In the genomic region with DNA sequence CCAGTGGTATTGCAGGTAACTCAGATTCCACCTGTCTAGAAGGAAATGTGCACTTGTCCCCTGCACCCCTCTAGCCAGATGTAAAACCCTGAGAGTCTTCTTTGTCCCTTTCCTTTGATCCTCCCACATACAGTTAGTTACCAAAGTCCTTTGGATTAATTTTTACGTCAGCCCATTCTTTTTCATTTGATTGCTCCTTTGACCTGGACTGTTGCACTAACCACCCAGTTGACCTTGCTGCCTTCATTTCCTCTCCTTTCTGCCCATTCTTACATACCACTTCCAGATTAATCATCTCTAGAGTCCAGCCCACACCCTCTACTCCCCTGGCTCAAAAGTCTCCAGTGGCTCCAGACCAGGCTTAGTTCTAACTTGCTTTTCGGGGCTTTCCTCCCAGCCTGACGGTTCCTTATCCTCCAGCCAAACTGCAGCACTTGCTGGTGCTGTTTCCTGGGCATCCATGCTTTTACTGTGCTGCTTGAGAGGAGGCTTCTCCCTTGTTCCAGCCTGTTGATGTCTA, we compare ENCODE assay signal across 14 cellular contexts.
DNase-seq lines count a peak whose midpoint lies in the region; ATAC-seq, FAIRE-seq and TF ChIP-seq lines count a peak whose summit lies in the region.
"Had no signal": no experiment of that assay in that cellular context is flagged by ENCODE, and none has a peak within 500 bp of the region (broad histone marks: within the 10 kb centered on the region; RNA-seq: fewer than 3 reads in every experiment).

No MANE protein-coding gene starts in this region.

- ATAC-seq in GM19455 (IDR thresholded peaks at IDR 0.05; ENCODE audit: unreplicated experiment), result no peak

- peak; percentile 36 for DNase-seq in GM23248
- peak; percentile 37 for DNase-seq in amniotic epithelial cell (ENCODE audit: low read depth)
- DNase-seq in tibial nerve (ENCODE audit: low spot score in 2 of 2), result no peak
- DNase-seq in dedifferentiated amniotic fluid mesenchymal stem cell (ENCODE audit: extremely low spot score), result no peak
- DNase-seq in urothelium cell line (ENCODE audit: low spot score), result no peak
- DNase-seq: activated CD8-positive, alpha-beta memory T cell treated with anti-CD3 and anti-CD28 coated beads for 24 hours; DND-41; H9; mesendoderm; NCI-H82; sigmoid colon; T-helper 2 cell had no signal

- H3K27me3 ChIP-seq in GM23248 (replicated peaks; ENCODE audit: insufficient read depth) (no peaks in the 10 kb centered on the region), liver (ENCODE audit: control insufficient read depth in 4 of 4, insufficient read depth in 4 of 4, low read length in 3 of 4) (no peaks in the 10 kb centered on the region), tibial nerve (no peaks in the 10 kb centered on the region)
- H3K27me3 ChIP-seq: sigmoid colon had no signal

- no peak for TF ChIP-seq EP300 in tibial nerve (IDR thresholded peaks at IDR 0.05)

- H3K9ac ChIP-seq in GM23248 (no peak overlapping the region), liver (ENCODE audit: low read depth in 1 of 2, low read length in 2 of 2) (peak overlapping the region in 1 of 2 donors; percentile 85)

- 56 to 60% methylated on average over 3 of the region's 3 CpGs for WGBS in GM23248 (ENCODE audit: low coverage in 1 of 2, low lambda C conversion rate in 2 of 2, missing lambda C conversion rate in 2 of 2), 2 experiments
- WGBS in liver, result 25% methylated on average over 3 of the region's 3 CpGs
- WGBS in tibial nerve, 2 donors, result 33 to 40% methylated on average over 3 of the region's 3 CpGs

- no peak for TF ChIP-seq POLR2A in tibial nerve (IDR thresholded peaks at IDR 0.05)

- TF ChIP-seq CTCF in liver (IDR thresholded peaks at IDR 0.05; ENCODE audit: low read depth, low read length, missing input control), result no peak
- no peak for TF ChIP-seq CTCF in tibial nerve (IDR thresholded peaks at IDR 0.05)

- H3F3A ChIP-seq in GM23248 (ENCODE audit: insufficient read depth), result peaks cover 52% of the 10 kb centered on the region

- H3K4me1 ChIP-seq in GM23248 (ENCODE audit: insufficient read depth), result peaks cover 46% of the 10 kb centered on the region
- H3K4me1 ChIP-seq in liver (ENCODE audit: control insufficient read depth in 4 of 4, insufficient read depth in 4 of 4, low read length in 3 of 4), result peaks cover 8 to 30% (median 9%) of the 10 kb centered on the region in 4 donors
- peaks cover 0 to 98% (median 52%) of the 10 kb centered on the region in 4 donors for H3K4me1 ChIP-seq in tibial nerve

- H3K9me2 ChIP-seq in GM23248 (ENCODE audit: insufficient read depth), result no peaks in the 10 kb centered on the region

- FAIRE-seq in urothelium cell line (lab: Jason Lieb, UNC), result no peak

- peak; percentile 56 to 62 for TF ChIP-seq RAD21 in liver (IDR thresholded peaks at IDR 0.05)

- H3K27ac ChIP-seq in GM23248 (no peak overlapping the region), liver (ENCODE audit: low read depth in 1 of 2, low read length in 2 of 2) (peak overlapping the region; percentile 96 to 99), tibial nerve (peak overlapping the region in 3 of 4 donors; percentile 55 to 94 (median 82))

- no peak overlapping the region for H2AFZ ChIP-seq in GM23248

- peak overlapping the region; percentile 39 for H3K4me2 ChIP-seq in GM23248 (ENCODE audit: unreplicated experiment)

- no peaks in the 10 kb centered on the region for H4K20me1 ChIP-seq in GM23248 (ENCODE audit: insufficient read depth)

- in situ Hi-C loops in GM23248 (cut with MboI), result no loop called here

- no peak overlapping the region for H3K4me3 ChIP-seq in GM23248
- H3K4me3 ChIP-seq in liver (ENCODE audit: low read depth in 1 of 3, low read length in 3 of 3), result peak overlapping the region in 2 of 3 donors; percentile 19 to 31
- no peak overlapping the region for H3K4me3 ChIP-seq in tibial nerve
- H3K4me3 ChIP-seq: sigmoid colon had no signal

- H3K9me3 ChIP-seq in GM23248 (ENCODE audit: low read depth), result no peaks in the 10 kb centered on the region
- H3K9me3 ChIP-seq in liver (ENCODE audit: control insufficient read depth in 4 of 4, low read length in 3 of 4), result no peaks in the 10 kb centered on the region
- H3K9me3 ChIP-seq in tibial nerve, result no peaks in the 10 kb centered on the region
- H3K9me3 ChIP-seq: sigmoid colon had no signal

- peaks cover 60% of the 10 kb centered on the region for H3K79me2 ChIP-seq in GM23248 (ENCODE audit: insufficient read depth)

- H3K36me3 ChIP-seq in GM23248 (ENCODE audit: low read depth), result no peaks in the 10 kb centered on the region
- H3K36me3 ChIP-seq in liver (ENCODE audit: control insufficient read depth in 4 of 4, insufficient read depth in 3 of 4, low read depth in 1 of 4, low read length in 3 of 4), result no peaks in the 10 kb centered on the region
- no peaks in the 10 kb centered on the region for H3K36me3 ChIP-seq in tibial nerve
- H3K36me3 ChIP-seq: sigmoid colon had no signal

TF ChIP-seq in liver, 16 proteins besides CTCF, POLR2A, EP300 and RAD21:
- TF ChIP-seq RXRA (IDR thresholded peaks at IDR 0.05), result peak; percentile 92 to 93
- peak; percentile 66 to 90 for TF ChIP-seq JUND (IDR thresholded peaks at IDR 0.05)
- TF ChIP-seq, protein P1, sequence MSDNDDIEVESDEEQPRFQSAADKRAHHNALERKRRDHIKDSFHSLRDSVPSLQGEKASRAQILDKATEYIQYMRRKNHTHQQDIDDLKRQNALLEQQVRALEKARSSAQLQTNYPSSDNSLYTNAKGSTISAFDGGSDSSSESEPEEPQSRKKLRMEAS (IDR thresholded peaks at IDR 0.05), result peak; percentile 83
- TF ChIP-seq, protein P2, sequence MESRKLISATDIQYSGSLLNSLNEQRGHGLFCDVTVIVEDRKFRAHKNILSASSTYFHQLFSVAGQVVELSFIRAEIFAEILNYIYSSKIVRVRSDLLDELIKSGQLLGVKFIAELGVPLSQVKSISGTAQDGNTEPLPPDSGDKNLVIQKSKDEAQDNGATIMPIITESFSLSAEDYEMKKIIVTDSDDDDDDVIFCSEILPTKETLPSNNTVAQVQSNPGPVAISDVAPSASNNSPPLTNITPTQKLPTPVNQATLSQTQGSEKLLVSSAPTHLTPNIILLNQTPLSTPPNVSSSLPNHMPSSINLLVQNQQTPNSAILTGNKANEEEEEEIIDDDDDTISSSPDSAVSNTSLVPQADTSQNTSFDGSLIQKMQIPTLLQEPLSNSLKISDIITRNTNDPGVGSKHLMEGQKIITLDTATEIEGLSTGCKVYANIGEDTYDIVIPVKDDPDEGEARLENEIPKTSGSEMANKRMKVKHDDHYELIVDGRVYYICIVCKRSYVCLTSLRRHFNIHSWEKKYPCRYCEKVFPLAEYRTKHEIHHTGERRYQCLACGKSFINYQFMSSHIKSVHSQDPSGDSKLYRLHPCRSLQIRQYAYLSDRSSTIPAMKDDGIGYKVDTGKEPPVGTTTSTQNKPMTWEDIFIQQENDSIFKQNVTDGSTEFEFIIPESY (IDR thresholded peaks at IDR 0.05), result peak; percentile 89
- TF ChIP-seq, protein P3, sequence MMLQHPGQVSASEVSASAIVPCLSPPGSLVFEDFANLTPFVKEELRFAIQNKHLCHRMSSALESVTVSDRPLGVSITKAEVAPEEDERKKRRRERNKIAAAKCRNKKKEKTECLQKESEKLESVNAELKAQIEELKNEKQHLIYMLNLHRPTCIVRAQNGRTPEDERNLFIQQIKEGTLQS (IDR thresholded peaks at IDR 0.05), result peak; percentile 78
- TF ChIP-seq FOXA1 (IDR thresholded peaks at IDR 0.05), result peak; percentile 59
- TF ChIP-seq EGR1 (IDR thresholded peaks at IDR 0.05; ENCODE audit: low read depth in 2 of 2), result peak; percentile 56 to 67
- no peak for TF ChIP-seq GABPA (IDR thresholded peaks at IDR 0.05 in 1 of 2, conservative IDR thresholded peaks at IDR 0.05 in 1 of 2)
- TF ChIP-seq TAF1 (conservative IDR thresholded peaks at IDR 0.05), result peak; percentile 81
- TF ChIP-seq, protein P4, sequence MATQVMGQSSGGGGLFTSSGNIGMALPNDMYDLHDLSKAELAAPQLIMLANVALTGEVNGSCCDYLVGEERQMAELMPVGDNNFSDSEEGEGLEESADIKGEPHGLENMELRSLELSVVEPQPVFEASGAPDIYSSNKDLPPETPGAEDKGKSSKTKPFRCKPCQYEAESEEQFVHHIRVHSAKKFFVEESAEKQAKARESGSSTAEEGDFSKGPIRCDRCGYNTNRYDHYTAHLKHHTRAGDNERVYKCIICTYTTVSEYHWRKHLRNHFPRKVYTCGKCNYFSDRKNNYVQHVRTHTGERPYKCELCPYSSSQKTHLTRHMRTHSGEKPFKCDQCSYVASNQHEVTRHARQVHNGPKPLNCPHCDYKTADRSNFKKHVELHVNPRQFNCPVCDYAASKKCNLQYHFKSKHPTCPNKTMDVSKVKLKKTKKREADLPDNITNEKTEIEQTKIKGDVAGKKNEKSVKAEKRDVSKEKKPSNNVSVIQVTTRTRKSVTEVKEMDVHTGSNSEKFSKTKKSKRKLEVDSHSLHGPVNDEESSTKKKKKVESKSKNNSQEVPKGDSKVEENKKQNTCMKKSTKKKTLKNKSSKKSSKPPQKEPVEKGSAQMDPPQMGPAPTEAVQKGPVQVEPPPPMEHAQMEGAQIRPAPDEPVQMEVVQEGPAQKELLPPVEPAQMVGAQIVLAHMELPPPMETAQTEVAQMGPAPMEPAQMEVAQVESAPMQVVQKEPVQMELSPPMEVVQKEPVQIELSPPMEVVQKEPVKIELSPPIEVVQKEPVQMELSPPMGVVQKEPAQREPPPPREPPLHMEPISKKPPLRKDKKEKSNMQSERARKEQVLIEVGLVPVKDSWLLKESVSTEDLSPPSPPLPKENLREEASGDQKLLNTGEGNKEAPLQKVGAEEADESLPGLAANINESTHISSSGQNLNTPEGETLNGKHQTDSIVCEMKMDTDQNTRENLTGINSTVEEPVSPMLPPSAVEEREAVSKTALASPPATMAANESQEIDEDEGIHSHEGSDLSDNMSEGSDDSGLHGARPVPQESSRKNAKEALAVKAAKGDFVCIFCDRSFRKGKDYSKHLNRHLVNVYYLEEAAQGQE (IDR thresholded peaks at IDR 0.05), result peak; percentile 85
- peak; percentile 99 for TF ChIP-seq HNF4A (conservative IDR thresholded peaks at IDR 0.05)
- peak; percentile 92 for TF ChIP-seq SP1 (IDR thresholded peaks at IDR 0.05)
- TF ChIP-seq HNF4G (IDR thresholded peaks at IDR 0.05), result peak; percentile 96
- TF ChIP-seq NR2F2 (IDR thresholded peaks at IDR 0.05), result peak; percentile 97
- no peak for TF ChIP-seq FOXA2 (IDR thresholded peaks at IDR 0.05)
- TF ChIP-seq YY1 (IDR thresholded peaks at IDR 0.05), result peak; percentile 84

Comparison
In these comparisons a context has a peak if more than half of its experiments do, and no peak if none do; other contexts are left out.
1. DNase-seq: peak in GM23248 (single experiment) and amniotic epithelial cell (single experiment); none in tibial nerve (0 of 2), dedifferentiated amniotic fluid mesenchymal stem cell (single experiment) and urothelium cell line (single experiment).
2. H3K4me3 ChIP-seq: peak in liver (2 of 3); none in GM23248 (single experiment) and tibial nerve (0 of 4).